9 cellular contexts compared by ENCODE assay signal in the genomic region with DNA sequence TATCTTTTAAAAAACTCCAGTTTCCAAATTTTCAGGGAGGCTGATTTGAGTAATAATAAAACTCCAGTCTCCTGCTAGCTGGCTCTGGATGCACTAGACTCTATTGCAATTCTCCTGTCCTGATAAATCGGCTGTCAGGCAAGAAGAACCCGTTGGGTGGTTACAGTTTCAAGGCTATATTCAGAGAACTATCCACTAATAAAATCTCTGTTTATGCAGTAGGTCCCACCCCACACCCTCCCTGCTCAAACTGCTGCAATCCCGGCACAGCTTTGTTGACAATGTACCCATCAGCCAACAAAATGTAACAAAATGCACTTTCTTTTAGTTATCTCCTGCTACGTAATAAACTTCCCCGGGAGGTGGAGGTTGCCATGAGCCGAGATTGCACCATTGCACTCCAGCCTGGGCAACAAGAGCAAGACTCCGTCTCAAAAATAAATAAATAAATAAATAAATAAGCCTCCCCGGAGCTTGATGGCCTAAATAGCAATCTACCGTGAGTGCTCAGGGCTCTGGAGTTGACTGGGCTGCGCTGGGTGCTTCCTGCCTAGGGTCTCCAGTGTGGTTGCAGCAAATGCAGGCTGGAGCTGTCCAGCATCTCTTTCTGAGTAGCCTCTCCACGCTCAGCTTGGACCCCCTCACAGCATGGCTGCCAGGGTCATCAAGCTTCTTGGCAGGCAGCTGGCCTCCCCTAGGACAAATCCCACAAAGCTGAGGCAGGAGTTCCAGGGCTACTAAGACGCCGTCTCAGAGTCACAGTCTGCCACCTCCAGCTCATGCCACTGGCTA. TPM values are rescaled to one million over a fixed set of nuclear protein-coding genes. Genes with fewer than 3 reads are reported as not detected.
DNase-seq lines count a peak whose midpoint lies in the region; FAIRE-seq and TF ChIP-seq lines count a peak whose summit lies in the region.
"Had no signal": no experiment of that assay in that cellular context is flagged by ENCODE, and none has a peak within 500 bp of the region (broad histone marks: within the 10 kb centered on the region; RNA-seq: fewer than 3 reads in every experiment).

No MANE protein-coding gene starts in this region.

- H4K8ac ChIP-seq in neuronal stem cell (ENCODE audit: low read depth, low read length): peak overlapping the region; percentile 19

- no peaks in the 10 kb centered on the region for H3K27me3 ChIP-seq in CD8-positive, alpha-beta memory T cell (ENCODE audit: insufficient read depth, low read length, poor library complexity, severe bottlenecking)
- H3K27me3 ChIP-seq in OCI-LY1 (ENCODE audit: insufficient read depth, low read length) (peaks cover 10% of the 10 kb centered on the region; the same call in 1 of the 2 replicates), neuronal stem cell (ENCODE audit: control insufficient read depth in 3 of 3, insufficient read depth in 3 of 3, low read depth in 1 of 3, low read length in 3 of 3) (peaks cover 0 to 80% (median 0%) of the 10 kb centered on the region in 3 experiments)
- H3K27me3 ChIP-seq in effector memory CD4-positive, alpha-beta T cell (replicated peaks; ENCODE audit: control insufficient read depth, insufficient read depth, low read length, poor library complexity, severe bottlenecking): no peaks in the 10 kb centered on the region
- H3K27me3 ChIP-seq: body of pancreas had no signal

- peaks cover 39% of the 10 kb centered on the region for H3K4me1 ChIP-seq in CD8-positive, alpha-beta memory T cell (ENCODE audit: insufficient read depth, low read length)
- H3K4me1 ChIP-seq in OCI-LY1 (ENCODE audit: insufficient read depth, low read length, severe bottlenecking) (peaks cover 21% of the 10 kb centered on the region), neuronal stem cell (ENCODE audit: control insufficient read depth in 2 of 2, insufficient read depth in 1 of 2, low read depth in 1 of 2, low read length in 2 of 2) (peaks cover 0 to 3% of the 10 kb centered on the region in 2 donors)
- H3K4me1 ChIP-seq in effector memory CD4-positive, alpha-beta T cell (ENCODE audit: control insufficient read depth, insufficient read depth, low read length, poor library complexity, severe bottlenecking): peaks cover 31% of the 10 kb centered on the region

- POLR2A ChIA-PET in CD8-positive, alpha-beta memory T cell (lab: Charles Lee): interaction anchor here (1.2 to 1.4 kb wide), 2 partner anchors 16 to 42 kb away, joined by 3 to 5 read pairs; no protein-coding TSS in a partner anchor

- H3K4me2 ChIP-seq in OCI-LY1 (ENCODE audit: low read length) (0 out of 2 replicates have a peak overlapping the region, but pooled peaks have one; percentile 58), neuronal stem cell (ENCODE audit: insufficient read depth, low read length, poor library complexity, severe bottlenecking) (no peak overlapping the region)

- peak overlapping the region; percentile 64 for H3K27ac ChIP-seq in CD8-positive, alpha-beta memory T cell (ENCODE audit: low read depth, low read length)
- H3K27ac ChIP-seq in OCI-LY1 (ENCODE audit: low read depth, low read length, poor library complexity, severe bottlenecking) (peak overlapping the region; percentile 80), neuronal stem cell (replicated peaks; ENCODE audit: low read length) (no peak overlapping the region)
- H3K27ac ChIP-seq in effector memory CD4-positive, alpha-beta T cell (ENCODE audit: insufficient read depth, low read length, poor library complexity, severe bottlenecking): peak overlapping the region; percentile 80

- H3K23ac ChIP-seq in neuronal stem cell (ENCODE audit: low read depth, low read length, poor library complexity): no peak overlapping the region

- H3K79me1 ChIP-seq in neuronal stem cell (ENCODE audit: low read depth, low read length): no peaks in the 10 kb centered on the region

- no peaks in the 10 kb centered on the region for H3K36me3 ChIP-seq in CD8-positive, alpha-beta memory T cell (ENCODE audit: insufficient read depth, low read length)
- H3K36me3 ChIP-seq in OCI-LY1 (ENCODE audit: insufficient read depth, low read length) (no peaks in the 10 kb centered on the region), neuronal stem cell (replicated peaks in 1 of 2; ENCODE audit: control insufficient read depth in 2 of 2, insufficient read depth in 2 of 2, low read length in 2 of 2) (no peaks in the 10 kb centered on the region)
- no peaks in the 10 kb centered on the region for H3K36me3 ChIP-seq in effector memory CD4-positive, alpha-beta T cell (ENCODE audit: control insufficient read depth, insufficient read depth, low read length)

- no peaks in the 10 kb centered on the region for H3F3A ChIP-seq in OCI-LY1 (ENCODE audit: insufficient read depth, low read length)

- H2BK5ac ChIP-seq in neuronal stem cell (ENCODE audit: low read length): no peak overlapping the region

- TF ChIP-seq POLR2A in GM12892 (IDR thresholded peaks at IDR 0.05; ENCODE audit: low read depth, low read length): no peak

- no CpG with 5 or more reads among the region's 13 CpGs for WGBS in neuronal stem cell (ENCODE audit: extremely low coverage in 2 of 2, insufficient read length in 2 of 2, insufficient replicate concordance in 1 of 2), 2 donors

- peaks cover 0 to 3% (median 0%) of the 10 kb centered on the region in 5 donors for H3K9me3 Mint-ChIP-seq in CD8-positive, alpha-beta memory T cell

- H2AFZ ChIP-seq in OCI-LY1 (ENCODE audit: low read length) (no peak overlapping the region), neuronal stem cell (ENCODE audit: low read length) (no peak overlapping the region)

- FAIRE-seq in frontal cortex (lab: Jason Lieb, UNC) (no peak), GM12892 (lab: Jason Lieb, UNC) (no peak)

- H3K36me3 Mint-ChIP-seq in CD8-positive, alpha-beta memory T cell: peaks cover 0 to 2% (median 0%) of the 10 kb centered on the region in 3 donors

- no peak for TF ChIP-seq CTCF in OCI-LY1 (IDR thresholded peaks at IDR 0.05; ENCODE audit: low read length)

- no peak overlapping the region for H2BK15ac ChIP-seq in neuronal stem cell (ENCODE audit: low read length)

- no peaks in the 10 kb centered on the region for H3K9me3 ChIP-seq in CD8-positive, alpha-beta memory T cell (ENCODE audit: low read length)
- no peaks in the 10 kb centered on the region for H3K9me3 ChIP-seq in OCI-LY1 (ENCODE audit: low read length)
- no peaks in the 10 kb centered on the region for H3K9me3 ChIP-seq in effector memory CD4-positive, alpha-beta T cell (ENCODE audit: control insufficient read depth, low read length)
- no peaks in the 10 kb centered on the region for H3K9me3 ChIP-seq in neuronal stem cell (replicated peaks in 1 of 2; ENCODE audit: control insufficient read depth in 2 of 2, insufficient read depth in 1 of 2, low read depth in 1 of 2, low read length in 2 of 2)
- H3K9me3 ChIP-seq: body of pancreas had no signal

- no peak overlapping the region for H3K4me3 ChIP-seq in CD8-positive, alpha-beta memory T cell (ENCODE audit: low read length)
- peak overlapping the region; percentile 59 for H3K4me3 ChIP-seq in OCI-LY1 (ENCODE audit: low read depth, low read length, poor library complexity, severe bottlenecking)
- H3K4me3 ChIP-seq in effector memory CD4-positive, alpha-beta T cell (ENCODE audit: insufficient read depth, low read depth, low read length, poor library complexity, severe bottlenecking): no peak overlapping the region
- no peak overlapping the region for H3K4me3 ChIP-seq in neuronal stem cell (ENCODE audit: low read length in 2 of 2)
- H3K4me3 ChIP-seq: body of pancreas had no signal

- H3K79me2 ChIP-seq in OCI-LY1 (ENCODE audit: insufficient read depth, low read length): no peaks in the 10 kb centered on the region

- H3K9ac ChIP-seq in OCI-LY1 (ENCODE audit: low read length) (no peak overlapping the region), neuronal stem cell (ENCODE audit: low read depth, low read length, poor library complexity) (no peak overlapping the region)

- peak overlapping the region; percentile 59 for H2BK12ac ChIP-seq in neuronal stem cell (ENCODE audit: low read length)

- peaks cover 43 to 47% (median 46%) of the 10 kb centered on the region in 3 donors for H3K4me1 Mint-ChIP-seq in CD8-positive, alpha-beta memory T cell

- peaks cover 0 to 8% of the 10 kb centered on the region in 2 donors for H3K27me3 Mint-ChIP-seq in CD8-positive, alpha-beta memory T cell

- H3K18ac ChIP-seq in neuronal stem cell (ENCODE audit: low read length): no peak overlapping the region

- H4K20me1 ChIP-seq in OCI-LY1 (ENCODE audit: insufficient read depth, low read length): no peaks in the 10 kb centered on the region

- CTCF ChIA-PET in CD8-positive, alpha-beta memory T cell (lab: Charles Lee): interaction anchor here (1.1 to 3.6 kb wide), 3 partner anchors 10 to 32 kb away, joined by 3 to 15 read pairs (median 3); no protein-coding TSS in a partner anchor

- H3K27ac Mint-ChIP-seq in CD8-positive, alpha-beta memory T cell: peak overlapping the region; percentile 97 to 100 (median 99)

- no peak overlapping the region for H4K91ac ChIP-seq in neuronal stem cell (ENCODE audit: low read depth, low read length, poor library complexity)

- H3K4me3 Mint-ChIP-seq in CD8-positive, alpha-beta memory T cell: peak overlapping the region; percentile 83 to 94 (median 89)

- no peak overlapping the region for H3K4ac ChIP-seq in neuronal stem cell (ENCODE audit: low read length)

- peak in 1 of 5 donors; percentile 46 for DNase-seq in CD8-positive, alpha-beta memory T cell
- no peak for DNase-seq in effector memory CD4-positive, alpha-beta T cell
- DNase-seq in neuronal stem cell (ENCODE audit: low spot score): no peak
- no peak for DNase-seq in NOMO-1 (lab: John Stamatoyannopoulos, UW; ENCODE audit: unreplicated experiment in 2 of 2)
- no peak for DNase-seq in frontal cortex (ENCODE audit: low spot score in 2 of 2)
- DNase-seq in NCI-H526 (lab: John Stamatoyannopoulos, UW): no peak
- DNase-seq in GM12892 (ENCODE audit: insufficient read length): no peak

- no peak overlapping the region for H2BK120ac ChIP-seq in neuronal stem cell (ENCODE audit: low read depth, low read length)

- H2AK5ac ChIP-seq in neuronal stem cell (ENCODE audit: low read depth, low read length): no peak overlapping the region

- H3K9me2 ChIP-seq in OCI-LY1 (ENCODE audit: low read depth, low read length): no peaks in the 10 kb centered on the region

- H3K14ac ChIP-seq in neuronal stem cell (ENCODE audit: low read length): no peak overlapping the region

RNA-seq across cellular contexts. Expression of gene FBRSL1, which starts 43.2 kb away (rescaled TPM):
- total RNA-seq in CD8-positive, alpha-beta memory T cell: 10 to 100 TPM; 58.1 to 62.1 TPM
- 1.4 TPM for polyA plus RNA-seq in CD8-positive, alpha-beta memory T cell
- 61.7 TPM for polyA plus RNA-seq in neuronal stem cell (2013, experiment 1 of 2)
- polyA plus RNA-seq in neuronal stem cell (2013, experiment 2 of 2): 70.1 TPM
- 4.1 TPM for total RNA-seq in frontal cortex
- 3.1 TPM for polyA plus RNA-seq in GM12892 (2012; ENCODE audit: missing spikeins)

Comparison
In these comparisons a context has a peak if more than half of its experiments do, and no peak if none do; other contexts are left out.
1. RNA of gene FBRSL1, which starts 43.2 kb away (total RNA-seq): 58.1 to 62.1 TPM in CD8-positive, alpha-beta memory T cell; 4.1 TPM in frontal cortex (single experiment); every median in the first group is over 10 times any median in the second.